Comparison of ENCODE assay signal across 8 cellular contexts in the genomic region with DNA sequence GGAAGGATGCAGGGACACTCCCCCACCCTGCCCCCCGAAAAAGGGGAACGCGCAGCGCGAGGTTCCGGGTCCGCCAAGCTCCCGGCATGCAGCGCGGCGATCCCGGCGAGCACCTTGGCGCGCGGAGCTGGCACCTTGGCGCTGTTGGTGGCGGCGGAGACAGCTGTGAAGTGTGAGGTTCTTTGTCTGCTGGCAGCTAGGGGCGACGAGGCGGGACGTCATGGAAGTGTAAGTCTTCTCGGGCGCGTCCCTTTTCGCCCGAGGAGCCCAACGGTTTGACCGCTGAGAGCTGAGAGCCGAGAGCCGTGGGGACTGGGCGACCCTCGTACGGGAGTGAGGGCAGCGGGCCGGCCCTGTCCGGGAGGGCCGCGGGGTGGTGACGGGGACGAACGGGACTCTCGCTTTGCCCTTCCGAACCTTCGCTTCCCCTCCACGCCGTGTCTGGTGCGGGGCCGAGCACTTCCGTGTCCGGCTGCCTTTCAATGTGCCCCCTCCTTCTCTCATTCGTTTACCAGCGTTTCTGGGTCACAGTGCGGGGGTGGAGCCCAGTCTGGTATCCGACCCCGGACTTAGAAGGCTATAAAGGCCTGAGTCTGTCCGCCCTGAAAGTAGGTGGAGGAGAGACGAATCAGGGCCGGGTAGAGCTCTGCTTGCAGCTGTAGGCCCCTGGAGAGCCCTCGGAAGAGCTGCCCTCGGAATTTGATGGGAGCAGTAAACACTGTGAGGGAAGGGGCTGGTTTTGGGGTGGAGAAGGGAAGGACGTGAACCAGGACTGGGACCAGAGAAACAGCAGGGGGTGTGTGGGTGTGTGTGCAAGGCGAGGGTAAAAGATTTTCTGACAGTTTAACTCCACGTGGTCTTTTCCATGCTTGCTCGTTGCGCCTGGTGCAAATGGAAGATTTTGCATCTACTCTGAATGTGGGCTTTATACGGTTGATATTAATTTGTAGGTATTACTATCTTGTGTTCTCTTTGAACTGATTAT. TPM values are rescaled to one million over a fixed set of nuclear protein-coding genes. Genes with fewer than 3 reads are reported as not detected.
DNase-seq lines count a peak whose midpoint lies in the region; ATAC-seq and TF ChIP-seq lines count a peak whose summit lies in the region.

A gene (plus strand): TSS at position 105 of the 985 bp plus-strand sequence. CDS start 116 bp downstream, at position 221.

- POLR2A ChIA-PET in CD4-positive, alpha-beta memory T cell (lab: Charles Lee; ENCODE audit: partially characterized antibody): interaction anchor here (0.6 to 1.6 kb wide), 10 partner anchors 15 to 729 kb away, joined by 3 to 7 read pairs (median 4); a partner anchor contains a TSS
- POLR2A ChIA-PET in activated CD4-positive, alpha-beta memory T cell treated with anti-CD3 and anti-CD28 coated beads, Interleukin-2, amount 10 ng/mL, durations not matched to agents 7 days and 5 days (lab: Charles Lee): interaction anchor here (0.9 to 2.8 kb wide), 14 partner anchors 10 to 729 kb away, joined by 3 to 13 read pairs (median 4); a partner anchor contains a TSS

- no peaks in the 10 kb centered on the region for H3K36me3 ChIP-seq in CD4-positive, alpha-beta memory T cell (ENCODE audit: insufficient read depth, low read length)
- no peaks in the 10 kb centered on the region for H3K36me3 ChIP-seq in ectodermal cell (ENCODE audit: control insufficient read depth, insufficient read depth, low read length)
- H3K36me3 ChIP-seq in lung (ENCODE audit: control insufficient read depth in 2 of 2, insufficient read depth in 2 of 2, low read length in 2 of 2): peaks cover 0 to 1% of the 10 kb centered on the region in 2 donors

- H3K27ac Mint-ChIP-seq in CD4-positive, alpha-beta memory T cell: peak within 1 kb of the TSS; percentile 88 to 98 (median 95)
- H3K27ac Mint-ChIP-seq in activated CD4-positive, alpha-beta memory T cell treated with anti-CD3 and anti-CD28 coated beads, Interleukin-2, amount 10 ng/mL, durations not matched to agents 7 days and 5 days: peak within 1 kb of the TSS; percentile 91

- peaks cover 47% of the 10 kb centered on the region for H3K4me1 ChIP-seq in CD4-positive, alpha-beta memory T cell (ENCODE audit: insufficient read depth, low read length)
- peaks cover 6% of the 10 kb centered on the region for H3K4me1 ChIP-seq in ectodermal cell (ENCODE audit: control insufficient read depth, insufficient read depth, low read length)
- H3K4me1 ChIP-seq in lung (ENCODE audit: control insufficient read depth in 2 of 2, insufficient read depth in 2 of 2, low read length in 2 of 2): peaks cover 10 to 13% of the 10 kb centered on the region in 2 donors

- peak within 1 kb of the TSS; percentile 82 for H3K27ac ChIP-seq in CD4-positive, alpha-beta memory T cell (ENCODE audit: low read depth, low read length)
- peak within 1 kb of the TSS; percentile 87 for H3K27ac ChIP-seq in ectodermal cell (ENCODE audit: insufficient read depth, low read depth, low read length, poor library complexity, severe bottlenecking)
- peak within 1 kb of the TSS; percentile 88 to 97 for H3K27ac ChIP-seq in lung (ENCODE audit: low read depth in 1 of 2, low read length in 1 of 2)

- peaks cover 0 to 26% of the 10 kb centered on the region in 2 donors for H3K36me3 Mint-ChIP-seq in CD4-positive, alpha-beta memory T cell
- peaks cover 31% of the 10 kb centered on the region for H3K36me3 Mint-ChIP-seq in activated CD4-positive, alpha-beta memory T cell treated with anti-CD3 and anti-CD28 coated beads, Interleukin-2, amount 10 ng/mL, durations not matched to agents 7 days and 5 days (ENCODE audit: low read depth)

- no peaks in the 10 kb centered on the region for H3K27me3 Mint-ChIP-seq in CD4-positive, alpha-beta memory T cell
- no peaks in the 10 kb centered on the region for H3K27me3 Mint-ChIP-seq in activated CD4-positive, alpha-beta memory T cell treated with anti-CD3 and anti-CD28 coated beads, Interleukin-2, amount 10 ng/mL, durations not matched to agents 7 days and 5 days

- ATAC-seq in GM19328 (IDR thresholded peaks at IDR 0.05; ENCODE audit: unreplicated experiment): peak; percentile 90
- ATAC-seq in HG03469 (IDR thresholded peaks at IDR 0.05; ENCODE audit: unreplicated experiment): peak; percentile 62
- ATAC-seq in lung (ENCODE audit: insufficient read depth, low FRiP score): peak; percentile 94

- no peak for TF ChIP-seq CTCF in lung (IDR thresholded peaks at IDR 0.05; ENCODE audit: control extremely low read depth, extremely low read depth)

- no peaks in the 10 kb centered on the region for H3K9me3 ChIP-seq in CD4-positive, alpha-beta memory T cell (ENCODE audit: control insufficient read depth in 1 of 2, low read length in 2 of 2)
- H3K9me3 ChIP-seq in ectodermal cell (ENCODE audit: control insufficient read depth, low read length) (no peaks in the 10 kb centered on the region), lung (ENCODE audit: control insufficient read depth in 2 of 2, insufficient read depth in 1 of 2, low read length in 1 of 2) (no peaks in the 10 kb centered on the region)

- H3K4me3 Mint-ChIP-seq in CD4-positive, alpha-beta memory T cell: peak within 1 kb of the TSS; percentile 88 to 98 (median 96)
- peak within 1 kb of the TSS; percentile 95 for H3K4me3 Mint-ChIP-seq in activated CD4-positive, alpha-beta memory T cell treated with anti-CD3 and anti-CD28 coated beads, Interleukin-2, amount 10 ng/mL, durations not matched to agents 7 days and 5 days

- H3K4me1 Mint-ChIP-seq in CD4-positive, alpha-beta memory T cell: peaks cover 31 to 54% (median 41%) of the 10 kb centered on the region in 4 donors
- H3K4me1 Mint-ChIP-seq in activated CD4-positive, alpha-beta memory T cell treated with anti-CD3 and anti-CD28 coated beads, Interleukin-2, amount 10 ng/mL, durations not matched to agents 7 days and 5 days: peaks cover 46% of the 10 kb centered on the region

- intact Hi-C loops in CD4-positive, alpha-beta memory T cell (cut with micrococcal nuclease): loop anchor here (1.0 to 2.0 kb wide), 3 partner anchors 15 to 132 kb away; a partner anchor contains a TSS

- WGBS in ectodermal cell, 2 experiments: 2 to 3% methylated on average over 68 of the region's 68 CpGs
- 0 to 1% methylated on average over 66 to 68 of the region's 68 CpGs for WGBS in lung, 2 donors

- no peaks in the 10 kb centered on the region for H3K9me3 Mint-ChIP-seq in CD4-positive, alpha-beta memory T cell
- no peaks in the 10 kb centered on the region for H3K9me3 Mint-ChIP-seq in activated CD4-positive, alpha-beta memory T cell treated with anti-CD3 and anti-CD28 coated beads, Interleukin-2, amount 10 ng/mL, durations not matched to agents 7 days and 5 days

- CTCF ChIA-PET in CD4-positive, alpha-beta memory T cell (lab: Charles Lee; ENCODE audit: partially characterized antibody): interaction anchor here (2.4 kb wide), 1 partner anchor 10 kb away, joined by 9 read pairs; no protein-coding TSS in a partner anchor
- CTCF ChIA-PET in activated CD4-positive, alpha-beta memory T cell treated with anti-CD3 and anti-CD28 coated beads, Interleukin-2, amount 10 ng/mL, durations not matched to agents 7 days and 5 days (lab: Charles Lee): interaction anchor here (0.5 to 1.6 kb wide), 13 partner anchors 10 to 311 kb away, joined by 3 to 5 read pairs (median 3); a partner anchor contains a TSS

- H3K27me3 ChIP-seq in CD4-positive, alpha-beta memory T cell (ENCODE audit: insufficient read depth, low read length): no peaks in the 10 kb centered on the region
- H3K27me3 ChIP-seq in ectodermal cell (ENCODE audit: control insufficient read depth, insufficient read depth, low read length, poor library complexity, severe bottlenecking) (no peaks in the 10 kb centered on the region), lung (ENCODE audit: control insufficient read depth, insufficient read depth) (no peaks in the 10 kb centered on the region)

- H3K4me3 ChIP-seq in CD4-positive, alpha-beta memory T cell (ENCODE audit: low read length in 2 of 2): peak within 1 kb of the TSS; percentile 78 to 87
- H3K4me3 ChIP-seq in ectodermal cell (ENCODE audit: insufficient read depth, low read depth, low read length) (peak within 1 kb of the TSS; percentile 77), lung (peak within 1 kb of the TSS; percentile 85)

- peak; percentile 83 to 89 (median 84) for DNase-seq in CD4-positive, alpha-beta memory T cell
- peak; percentile 78 for DNase-seq in NCI-H82 (lab: John Stamatoyannopoulos, UW)
- peak; percentile 84 for DNase-seq in activated CD4-positive, alpha-beta memory T cell treated with anti-CD3 and anti-CD28 coated beads, Interleukin-2, amount 10 ng/mL, durations not matched to agents 7 days and 5 days
- peak; percentile 86 for DNase-seq in lung (ENCODE audit: low spot score)
- DNase-seq in stimulated activated CD4-positive, alpha-beta T cell treated with anti-CD3 and anti-CD28 coated beads, TNF-alpha, amount 100 ng/mL, for 4 hours (ENCODE audit: low read depth in 3 of 3): peak; percentile 59 to 71 (median 64)

RNA-seq across cellular contexts. Expression of the gene that starts here (rescaled TPM):
- 10 to 100 TPM; 32.8 to 36.8 TPM for total RNA-seq in CD4-positive, alpha-beta memory T cell
- 10 to 100 TPM; 21.2 to 42.3 TPM for polyA plus RNA-seq in CD4-positive, alpha-beta memory T cell
- total RNA-seq in activated CD4-positive, alpha-beta memory T cell treated with anti-CD3 and anti-CD28 coated beads, Interleukin-2, amount 10 ng/mL, durations not matched to agents 7 days and 5 days: 10 to 100 TPM; 23.6 to 24.0 TPM
- polyA plus RNA-seq in ectodermal cell (2013, experiment 1 of 4): 31.9 TPM
- polyA plus RNA-seq in ectodermal cell (2013, experiment 2 of 4): 29.4 TPM
- 28.3 TPM for polyA plus RNA-seq in ectodermal cell (2013, experiment 3 of 4)
- 26.2 TPM for polyA plus RNA-seq in ectodermal cell (2013, experiment 4 of 4)
- total RNA-seq in lung: 10 to 100 TPM; 39.4 to 43.0 TPM
- polyA plus RNA-seq in lung: 10 to 100 TPM; 18.9 to 25.4 TPM

Comparison
In these comparisons a context has a peak if more than half of its experiments do, and no peak if none do; other contexts are left out.
1. Peak in every context shown above with its lines: DNase-seq, ATAC-seq, H3K4me3 ChIP-seq and H3K27ac ChIP-seq.